2 cellular contexts compared by ENCODE assay signal in the genomic region with DNA sequence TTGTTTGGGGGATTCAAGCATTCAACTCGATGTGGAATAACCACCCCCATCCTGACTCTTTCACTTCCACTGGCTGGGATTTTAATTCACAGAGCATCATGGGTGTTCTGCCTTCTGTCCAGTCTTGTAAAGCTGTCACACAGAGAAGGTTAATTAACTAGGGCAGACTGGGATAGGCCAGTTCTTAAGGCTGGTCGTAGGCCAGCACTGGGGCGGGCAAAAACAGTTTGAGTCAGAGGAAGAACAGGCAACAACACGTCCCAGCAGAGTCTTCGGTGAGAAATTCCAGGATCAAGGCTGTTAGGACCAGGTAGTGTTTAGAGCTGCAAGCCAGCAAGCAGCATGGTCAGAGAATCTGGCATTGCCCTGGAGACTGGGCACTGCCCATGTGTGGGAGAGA.
TF ChIP-seq lines count a peak whose summit lies in the region.

No MANE protein-coding gene starts in this region.

TF ChIP-seq in liver, 16 proteins besides CTCF, POLR2A, EP300 and RAD21 (continued from another document):
- TF ChIP-seq, protein P1, sequence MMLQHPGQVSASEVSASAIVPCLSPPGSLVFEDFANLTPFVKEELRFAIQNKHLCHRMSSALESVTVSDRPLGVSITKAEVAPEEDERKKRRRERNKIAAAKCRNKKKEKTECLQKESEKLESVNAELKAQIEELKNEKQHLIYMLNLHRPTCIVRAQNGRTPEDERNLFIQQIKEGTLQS (IDR thresholded peaks at IDR 0.05) = no peak
- TF ChIP-seq, protein P2, sequence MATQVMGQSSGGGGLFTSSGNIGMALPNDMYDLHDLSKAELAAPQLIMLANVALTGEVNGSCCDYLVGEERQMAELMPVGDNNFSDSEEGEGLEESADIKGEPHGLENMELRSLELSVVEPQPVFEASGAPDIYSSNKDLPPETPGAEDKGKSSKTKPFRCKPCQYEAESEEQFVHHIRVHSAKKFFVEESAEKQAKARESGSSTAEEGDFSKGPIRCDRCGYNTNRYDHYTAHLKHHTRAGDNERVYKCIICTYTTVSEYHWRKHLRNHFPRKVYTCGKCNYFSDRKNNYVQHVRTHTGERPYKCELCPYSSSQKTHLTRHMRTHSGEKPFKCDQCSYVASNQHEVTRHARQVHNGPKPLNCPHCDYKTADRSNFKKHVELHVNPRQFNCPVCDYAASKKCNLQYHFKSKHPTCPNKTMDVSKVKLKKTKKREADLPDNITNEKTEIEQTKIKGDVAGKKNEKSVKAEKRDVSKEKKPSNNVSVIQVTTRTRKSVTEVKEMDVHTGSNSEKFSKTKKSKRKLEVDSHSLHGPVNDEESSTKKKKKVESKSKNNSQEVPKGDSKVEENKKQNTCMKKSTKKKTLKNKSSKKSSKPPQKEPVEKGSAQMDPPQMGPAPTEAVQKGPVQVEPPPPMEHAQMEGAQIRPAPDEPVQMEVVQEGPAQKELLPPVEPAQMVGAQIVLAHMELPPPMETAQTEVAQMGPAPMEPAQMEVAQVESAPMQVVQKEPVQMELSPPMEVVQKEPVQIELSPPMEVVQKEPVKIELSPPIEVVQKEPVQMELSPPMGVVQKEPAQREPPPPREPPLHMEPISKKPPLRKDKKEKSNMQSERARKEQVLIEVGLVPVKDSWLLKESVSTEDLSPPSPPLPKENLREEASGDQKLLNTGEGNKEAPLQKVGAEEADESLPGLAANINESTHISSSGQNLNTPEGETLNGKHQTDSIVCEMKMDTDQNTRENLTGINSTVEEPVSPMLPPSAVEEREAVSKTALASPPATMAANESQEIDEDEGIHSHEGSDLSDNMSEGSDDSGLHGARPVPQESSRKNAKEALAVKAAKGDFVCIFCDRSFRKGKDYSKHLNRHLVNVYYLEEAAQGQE (IDR thresholded peaks at IDR 0.05) = peak; percentile 79
- TF ChIP-seq TAF1 (conservative IDR thresholded peaks at IDR 0.05) = no peak
- no peak for TF ChIP-seq FOXA1 (IDR thresholded peaks at IDR 0.05)
- TF ChIP-seq, protein P3, sequence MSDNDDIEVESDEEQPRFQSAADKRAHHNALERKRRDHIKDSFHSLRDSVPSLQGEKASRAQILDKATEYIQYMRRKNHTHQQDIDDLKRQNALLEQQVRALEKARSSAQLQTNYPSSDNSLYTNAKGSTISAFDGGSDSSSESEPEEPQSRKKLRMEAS (IDR thresholded peaks at IDR 0.05) = peak; percentile 22
- TF ChIP-seq JUND (IDR thresholded peaks at IDR 0.05) = peak in 1 of 2 donors; percentile 72
- TF ChIP-seq EGR1 (IDR thresholded peaks at IDR 0.05; ENCODE audit: low read depth in 2 of 2) = no peak
- peak; percentile 42 for TF ChIP-seq SP1 (IDR thresholded peaks at IDR 0.05)
- no peak for TF ChIP-seq GABPA (IDR thresholded peaks at IDR 0.05 in 1 of 2, conservative IDR thresholded peaks at IDR 0.05 in 1 of 2)
- peak; percentile 14 to 43 for TF ChIP-seq HNF4A (conservative IDR thresholded peaks at IDR 0.05)
- TF ChIP-seq NR2F2 (IDR thresholded peaks at IDR 0.05) = peak; percentile 31
- TF ChIP-seq YY1 (IDR thresholded peaks at IDR 0.05) = peak; percentile 65
- peak; percentile 36 for TF ChIP-seq FOXA2 (IDR thresholded peaks at IDR 0.05)
- peak in 1 of 2 donors; percentile 62 for TF ChIP-seq RXRA (IDR thresholded peaks at IDR 0.05)
- TF ChIP-seq HNF4G (IDR thresholded peaks at IDR 0.05) = no peak
TF ChIP-seq in liver: peak in this region for 10.

TF ChIP-seq in HepG2, 621 proteins besides CTCF, POLR2A, EP300 and RAD21 (continued from another document):
- TF ChIP-seq, protein P4, sequence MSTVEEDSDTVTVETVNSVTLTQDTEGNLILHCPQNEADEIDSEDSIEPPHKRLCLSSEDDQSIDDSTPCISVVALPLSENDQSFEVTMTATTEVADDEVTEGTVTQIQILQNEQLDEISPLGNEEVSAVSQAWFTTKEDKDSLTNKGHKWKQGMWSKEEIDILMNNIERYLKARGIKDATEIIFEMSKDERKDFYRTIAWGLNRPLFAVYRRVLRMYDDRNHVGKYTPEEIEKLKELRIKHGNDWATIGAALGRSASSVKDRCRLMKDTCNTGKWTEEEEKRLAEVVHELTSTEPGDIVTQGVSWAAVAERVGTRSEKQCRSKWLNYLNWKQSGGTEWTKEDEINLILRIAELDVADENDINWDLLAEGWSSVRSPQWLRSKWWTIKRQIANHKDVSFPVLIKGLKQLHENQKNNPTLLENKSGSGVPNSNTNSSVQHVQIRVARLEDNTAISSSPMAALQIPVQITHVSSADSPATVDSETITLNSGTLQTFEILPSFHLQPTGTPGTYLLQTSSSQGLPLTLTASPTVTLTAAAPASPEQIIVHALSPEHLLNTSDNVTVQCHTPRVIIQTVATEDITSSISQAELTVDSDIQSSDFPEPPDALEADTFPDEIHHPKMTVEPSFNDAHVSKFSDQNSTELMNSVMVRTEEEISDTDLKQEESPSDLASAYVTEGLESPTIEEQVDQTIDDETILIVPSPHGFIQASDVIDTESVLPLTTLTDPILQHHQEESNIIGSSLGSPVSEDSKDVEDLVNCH (CRISPR knock-in tag; IDR thresholded peaks at IDR 0.05) = no peak
- TF ChIP-seq PHF8 (CRISPR knock-in tag; IDR thresholded peaks at IDR 0.05) (no peak), FOXC1 (CRISPR knock-in tag; IDR thresholded peaks at IDR 0.05; ENCODE audit: borderline replicate concordance) (no peak), POLR2AphosphoS2 (IDR thresholded peaks at IDR 0.05; ENCODE audit: low read depth, low read length) (no peak), REL (CRISPR knock-in tag; conservative IDR thresholded peaks at IDR 0.05) (no peak), ZNF746 (CRISPR knock-in tag; IDR thresholded peaks at IDR 0.05) (no peak), ZMYM3 (CRISPR knock-in tag; IDR thresholded peaks at IDR 0.05) (no peak), HMG20B (CRISPR knock-in tag; conservative IDR thresholded peaks at IDR 0.05) (no peak), ZSCAN31 (CRISPR knock-in tag; IDR thresholded peaks at IDR 0.05; ENCODE audit: low read depth) (no peak)
- TF ChIP-seq, protein P5, sequence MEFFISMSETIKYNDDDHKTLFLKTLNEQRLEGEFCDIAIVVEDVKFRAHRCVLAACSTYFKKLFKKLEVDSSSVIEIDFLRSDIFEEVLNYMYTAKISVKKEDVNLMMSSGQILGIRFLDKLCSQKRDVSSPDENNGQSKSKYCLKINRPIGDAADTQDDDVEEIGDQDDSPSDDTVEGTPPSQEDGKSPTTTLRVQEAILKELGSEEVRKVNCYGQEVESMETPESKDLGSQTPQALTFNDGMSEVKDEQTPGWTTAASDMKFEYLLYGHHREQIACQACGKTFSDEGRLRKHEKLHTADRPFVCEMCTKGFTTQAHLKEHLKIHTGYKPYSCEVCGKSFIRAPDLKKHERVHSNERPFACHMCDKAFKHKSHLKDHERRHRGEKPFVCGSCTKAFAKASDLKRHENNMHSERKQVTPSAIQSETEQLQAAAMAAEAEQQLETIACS (CRISPR knock-in tag; IDR thresholded peaks at IDR 0.05) = no peak
- TF ChIP-seq, protein P6, sequence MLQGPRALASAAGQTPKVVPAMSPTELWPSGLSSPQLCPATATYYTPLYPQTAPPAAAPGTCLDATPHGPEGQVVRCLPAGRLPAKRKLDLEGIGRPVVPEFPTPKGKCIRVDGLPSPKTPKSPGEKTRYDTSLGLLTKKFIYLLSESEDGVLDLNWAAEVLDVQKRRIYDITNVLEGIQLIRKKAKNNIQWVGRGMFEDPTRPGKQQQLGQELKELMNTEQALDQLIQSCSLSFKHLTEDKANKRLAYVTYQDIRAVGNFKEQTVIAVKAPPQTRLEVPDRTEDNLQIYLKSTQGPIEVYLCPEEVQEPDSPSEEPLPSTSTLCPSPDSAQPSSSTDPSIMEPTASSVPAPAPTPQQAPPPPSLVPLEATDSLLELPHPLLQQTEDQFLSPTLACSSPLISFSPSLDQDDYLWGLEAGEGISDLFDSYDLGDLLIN (CRISPR knock-in tag; IDR thresholded peaks at IDR 0.05; ENCODE audit: borderline replicate concordance) = no peak
